ENCODE assay signal across 9 cellular contexts in genomic region chr12:119902084-119902509, GRCh38. TPM values are rescaled to one million over a fixed set of nuclear protein-coding genes. Genes with fewer than 3 reads are reported as not detected.
DNase-seq lines count a peak whose midpoint lies in the region; ATAC-seq and TF ChIP-seq lines count a peak whose summit lies in the region.
"Had no signal": no experiment of that assay in that cellular context is flagged by ENCODE, and none has a peak within 500 bp of the region (broad histone marks: within the 10 kb centered on the region; RNA-seq: fewer than 3 reads in every experiment).

No MANE protein-coding gene starts in this region.

- peaks cover 9% of the 10 kb centered on the region for H3K27me3 Mint-ChIP-seq in T-helper 17 cell

- no peak overlapping the region for H2AFZ ChIP-seq in smooth muscle cell (ENCODE audit: low read depth)

- H3K9me3 ChIP-seq in T-helper 17 cell (ENCODE audit: control insufficient read depth, low read length, poor library complexity, severe bottlenecking) (no peaks in the 10 kb centered on the region), smooth muscle cell (replicated peaks; ENCODE audit: low read depth) (no peaks in the 10 kb centered on the region)

- no peaks in the 10 kb centered on the region for H3K79me2 ChIP-seq in smooth muscle cell (ENCODE audit: low read depth)

- ATAC-seq in T-helper 17 cell (peak; percentile 100), GM21737 (IDR thresholded peaks at IDR 0.05; ENCODE audit: unreplicated experiment) (no peak)

- no peaks in the 10 kb centered on the region for H3K27me3 ChIP-seq in smooth muscle cell (ENCODE audit: low read depth)

- no peaks in the 10 kb centered on the region for H3K36me3 ChIP-seq in smooth muscle cell (ENCODE audit: low read depth)

- no peak overlapping the region for H3K4me2 ChIP-seq in smooth muscle cell

- H3K4me1 Mint-ChIP-seq in T-helper 17 cell = peaks cover 4% of the 10 kb centered on the region

- POLR2A ChIA-PET in HEK293T (lab: Yijun Ruan, JAX) = no interaction called here

- H3K4me1 ChIP-seq in smooth muscle cell (ENCODE audit: low read depth) = no peaks in the 10 kb centered on the region

- CTCF ChIA-PET in HEK293T (lab: Yijun Ruan, JAX) = interaction anchor here (0.6 to 0.9 kb wide), 3 partner anchors 122 to 946 kb away, joined by 4 read pairs; no protein-coding TSS in a partner anchor

- 4% methylated on average over 5 of the region's 5 CpGs for WGBS in smooth muscle cell (ENCODE audit: low lambda C conversion rate)

- no peak overlapping the region for H3K9ac ChIP-seq in smooth muscle cell (ENCODE audit: low read depth)

- no peak overlapping the region for H3K27ac Mint-ChIP-seq in T-helper 17 cell
- H3K27ac Mint-ChIP-seq: dendritic cell treated with granulocyte-macrophage colony-stimulating factor and Interleukin-4, amounts not matched to agents 40 ng/mL and 50 ng/mL, for 4 days had no signal

- no peaks in the 10 kb centered on the region for H3F3A ChIP-seq in smooth muscle cell (ENCODE audit: low read depth)

- DNase-seq in DMS53 treated with DMSO at 0.1 percent for 48 hours (lab: John Stamatoyannopoulos, UW; ENCODE audit: unreplicated experiment) = peak; percentile 96
- DNase-seq in HEK293T (ENCODE audit: extremely low spot score) = peak; percentile 73
- DNase-seq in NCI-H187 (lab: John Stamatoyannopoulos, UW) = peak; percentile 26 to 36
- DNase-seq in T-helper 17 cell = peak; percentile 23 to 52 (median 37)
- DNase-seq in amniotic epithelial cell (ENCODE audit: low read depth) = peak; percentile 77
- peak; percentile 61 for DNase-seq in hepatic stellate cell (ENCODE audit: low spot score)
- peak; percentile 1 for DNase-seq in smooth muscle cell (lab: John Stamatoyannopoulos, UW; ENCODE audit: unreplicated experiment)

- peak; percentile 67 for TF ChIP-seq CTCF in smooth muscle cell (IDR thresholded peaks at IDR 0.05; ENCODE audit: borderline replicate concordance, insufficient read depth, poor library complexity, severe bottlenecking)

- no peak overlapping the region for H3K27ac ChIP-seq in smooth muscle cell (ENCODE audit: low read depth)

- H4K20me1 ChIP-seq in smooth muscle cell (ENCODE audit: low read depth) = no peaks in the 10 kb centered on the region

- H3K36me3 Mint-ChIP-seq in T-helper 17 cell (ENCODE audit: low read depth) = no peaks in the 10 kb centered on the region

- H3K4me3 Mint-ChIP-seq in T-helper 17 cell = peak overlapping the region; percentile 25
- H3K4me3 Mint-ChIP-seq: dendritic cell treated with granulocyte-macrophage colony-stimulating factor and Interleukin-4, amounts not matched to agents 40 ng/mL and 50 ng/mL, for 4 days had no signal

- no peak overlapping the region for H3K4me3 ChIP-seq in smooth muscle cell

TF ChIP-seq in HEK293T, 16 proteins besides CTCF, POLR2A, EP300 and RAD21:
- no peak for TF ChIP-seq SP1 (IDR thresholded peaks at IDR 0.05)
- TF ChIP-seq ELF4 (IDR thresholded peaks at IDR 0.05) = no peak
- no peak for TF ChIP-seq TARDBP (IDR thresholded peaks at IDR 0.05)
TF ChIP-seq in HEK293T: peak in this region for 0.

RNA-seq across cellular contexts. Expression of gene CIT, which starts 25.0 kb away (rescaled TPM):
- 1 to 10 TPM; 1.6 to 2.5 TPM for total RNA-seq in T-helper 17 cell
- 9.1 and 74.2 TPM in 2 replicates for total RNA-seq in smooth muscle cell
- 2.0 and 3.2 TPM in 2 replicates for polyA plus RNA-seq in smooth muscle cell

Comparison
In these comparisons a context has a peak if more than half of its experiments do, and no peak if none do; other contexts are left out.
1. DNase-seq: peak in every context shown above with its lines; median percentile 96 in DMS53 treated with DMSO at 0.1 percent for 48 hours; 77 in amniotic epithelial cell; 73 in HEK293T; 61 in hepatic stellate cell; 37 in T-helper 17 cell; 31 in NCI-H187; 1 in smooth muscle cell.